ENCODE assay signal across 27 cellular contexts in the genomic region with DNA sequence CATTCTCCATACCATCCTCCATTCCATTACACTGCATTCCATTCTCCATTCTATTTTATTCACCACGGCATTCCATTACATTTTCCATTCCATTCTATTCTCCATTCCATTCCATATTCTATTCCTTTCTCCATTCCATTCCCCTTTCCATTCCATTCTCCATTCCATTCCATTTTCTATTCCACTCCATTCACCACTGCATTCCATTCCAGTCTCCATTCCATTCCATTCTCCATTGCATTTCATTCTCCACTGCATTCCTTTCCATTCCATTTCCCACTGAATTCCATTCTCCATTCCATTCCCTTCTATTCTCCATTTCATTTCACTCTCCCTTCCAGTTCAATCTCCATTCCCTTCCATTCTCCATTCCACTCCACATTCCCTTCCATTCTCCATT.
"Had no signal": no experiment of that assay in that cellular context is flagged by ENCODE, and none has a peak within 500 bp of the region (broad histone marks: within the 10 kb centered on the region; RNA-seq: fewer than 3 reads in every experiment).

No MANE protein-coding gene starts in this region.

- H3K36me3 ChIP-seq: ovary, transverse colon, upper lobe of right lung, uterus had no signal

- ATAC-seq: naive thymus-derived CD4-positive, alpha-beta T cell; natural killer cell; psoas muscle; right cardiac atrium; sciatic nerve; stimulated activated memory B cell treated with anti-CD40 and anti-IgM and Interleukin-4, amounts not matched to agents 10 μg/mL and 1 μg/mL and 100 μg/mL, for 72 hours; stimulated activated naive CD8-positive, alpha-beta T cell treated with anti-CD3 and anti-CD28 coated beads, Interleukin-15, amount 100 ng/mL, for 72 hours; stimulated activated naive CD8-positive, alpha-beta T cell treated with anti-CD3 and anti-CD28 coated beads, Interleukin-15, Interleukin-2, amounts not matched to agents 100 U/mL and 50 U/mL, for 24 hours; upper lobe of right lung had no signal

- H3K27me3 ChIP-seq: neural progenitor cell, ovary, suprapubic skin, testis, tibial artery, transverse colon, upper lobe of right lung, uterus had no signal

- H3K4me2 ChIP-seq: neural progenitor cell had no signal

- H3K9me3 ChIP-seq: ovary, suprapubic skin, testis, tibial artery, transverse colon, upper lobe of right lung, uterus had no signal

- H3K9ac ChIP-seq: neural progenitor cell, parathyroid adenoma had no signal

- H3K27ac ChIP-seq: neural progenitor cell, ovary, parathyroid adenoma, psoas muscle, suprapubic skin, testis, tibial artery, transverse colon, upper lobe of right lung, uterus had no signal

- H2AFZ ChIP-seq: neural progenitor cell, parathyroid adenoma had no signal

- H3K4me3 ChIP-seq: neural progenitor cell, ovary, psoas muscle, suprapubic skin, testis, tibial artery, transverse colon, upper lobe of right lung, uterus had no signal

- H3K4me1 ChIP-seq: neural progenitor cell, parathyroid adenoma, psoas muscle, suprapubic skin, testis, tibial artery, transverse colon, upper lobe of right lung, uterus had no signal

- DNase-seq: naive thymus-derived CD4-positive, alpha-beta T cell; natural killer cell; occipital lobe; ovary; posterior cingulate gyrus; psoas muscle; right cardiac atrium; small intestine; stimulated activated CD4-positive, alpha-beta T cell treated with anti-CD3 and anti-CD28 coated beads, Interleukin-15, amount 100 ng/mL, for 24 hours; stimulated activated CD4-positive, alpha-beta T cell treated with anti-CD3 and anti-CD28 coated beads, Interleukin-2, amount 100 ng/mL, for 24 hours; stimulated activated CD4-positive, alpha-beta T cell treated with anti-CD3 and anti-CD28 coated beads, Interleukin-2, amount 100 ng/mL, for 48 hours; stimulated activated CD4-positive, alpha-beta T cell treated with anti-CD3 and anti-CD28 coated beads, Interleukin-4, amount 100 ng/mL, for 4 hours; stimulated activated CD8-positive, alpha-beta memory T cell treated with anti-CD3 and anti-CD28 coated beads, Interleukin-4, amount 100 ng/mL, for 48 hours; stimulated activated naive CD4-positive, alpha-beta T cell; stimulated activated naive CD8-positive, alpha-beta T cell treated with anti-CD3 and anti-CD28 coated beads, Interleukin-15, amount 100 ng/mL, for 72 hours; stimulated activated naive CD8-positive, alpha-beta T cell treated with anti-CD3 and anti-CD28 coated beads, Interleukin-15, Interleukin-2, amounts not matched to agents 100 U/mL and 50 U/mL, for 24 hours; substantia nigra; testis; tibial artery; transverse colon; upper lobe of right lung; uterus had no signal
